Comparison of ENCODE assay signal across 12 cellular contexts in genomic region chr7:8638076-8638475, GRCh38.
DNase-seq lines count a peak whose midpoint lies in the region; ATAC-seq and TF ChIP-seq lines count a peak whose summit lies in the region.
"Had no signal": no experiment of that assay in that cellular context is flagged by ENCODE, and none has a peak within 500 bp of the region (broad histone marks: within the 10 kb centered on the region; RNA-seq: fewer than 3 reads in every experiment).

No MANE protein-coding gene starts in this region.

- H3K36me3 Mint-ChIP-seq in osteocyte (ENCODE audit: unreplicated experiment) = no peaks in the 10 kb centered on the region

- no peak overlapping the region for H2AFZ ChIP-seq in PC-3 (ENCODE audit: low read length)

- H3K9ac ChIP-seq in PC-3 (ENCODE audit: low read length) = no peak overlapping the region

- no peaks in the 10 kb centered on the region for H3K27me3 ChIP-seq in PC-3 (ENCODE audit: low read length)
- H3K27me3 ChIP-seq: vagina had no signal

- H3K4me2 ChIP-seq in PC-3 (ENCODE audit: low read length) = no peak overlapping the region

- CTCF ChIA-PET in PC-3 (lab: Charles Lee) = no interaction called here

- ATAC-seq in PC-3 = no peak
- ATAC-seq in GM19463 (IDR thresholded peaks at IDR 0.05; ENCODE audit: unreplicated experiment) = no peak
- no peak for ATAC-seq in HG03521 (IDR thresholded peaks at IDR 0.05; ENCODE audit: unreplicated experiment)

- no peak overlapping the region for H3K4me3 ChIP-seq in PC-3 (ENCODE audit: low read length)
- H3K4me3 ChIP-seq: vagina had no signal

- intact Hi-C loops in PC-3 (cut with micrococcal nuclease) = no loop called here

- no peaks in the 10 kb centered on the region for H3K4me1 ChIP-seq in PC-3 (ENCODE audit: insufficient read depth, low read length)
- H3K4me1 ChIP-seq: vagina had no signal

- H3F3A ChIP-seq in PC-3 (ENCODE audit: low read length, unreplicated experiment) = no peaks in the 10 kb centered on the region

- no peaks in the 10 kb centered on the region for H3K9me3 ChIP-seq in PC-3 (ENCODE audit: low read length)
- H3K9me3 ChIP-seq: vagina had no signal

- no peak overlapping the region for H3K27ac Mint-ChIP-seq in osteocyte (ENCODE audit: unreplicated experiment)
- H3K27ac Mint-ChIP-seq: activated CD4-positive, alpha-beta memory T cell treated with anti-CD3 and anti-CD28 coated beads, Interleukin-2, amount 10 ng/mL, durations not matched to agents 7 days and 5 days had no signal

- no peaks in the 10 kb centered on the region for H3K9me3 Mint-ChIP-seq in osteocyte (ENCODE audit: unreplicated experiment)

- H3K36me3 ChIP-seq in PC-3 (ENCODE audit: low read depth, low read length) = no peaks in the 10 kb centered on the region
- H3K36me3 ChIP-seq: vagina had no signal

- POLR2A ChIA-PET in PC-3 (lab: Charles Lee; ENCODE audit: unreplicated experiment) = no interaction called here

- no peak overlapping the region for H3K4me3 Mint-ChIP-seq in osteocyte (ENCODE audit: unreplicated experiment)
- H3K4me3 Mint-ChIP-seq: activated CD4-positive, alpha-beta memory T cell treated with anti-CD3 and anti-CD28 coated beads, Interleukin-2, amount 10 ng/mL, durations not matched to agents 7 days and 5 days had no signal

- no peaks in the 10 kb centered on the region for H3K27me3 Mint-ChIP-seq in osteocyte (ENCODE audit: unreplicated experiment)
- H3K27me3 Mint-ChIP-seq: activated CD4-positive, alpha-beta memory T cell treated with anti-CD3 and anti-CD28 coated beads, Interleukin-2, amount 10 ng/mL, durations not matched to agents 7 days and 5 days had no signal

- no peaks in the 10 kb centered on the region for H3K4me1 Mint-ChIP-seq in osteocyte (ENCODE audit: unreplicated experiment)
- H3K4me1 Mint-ChIP-seq: activated CD4-positive, alpha-beta memory T cell treated with anti-CD3 and anti-CD28 coated beads, Interleukin-2, amount 10 ng/mL, durations not matched to agents 7 days and 5 days had no signal

- no peak overlapping the region for H3K27ac ChIP-seq in PC-3 (ENCODE audit: low read length)
- H3K27ac ChIP-seq: HL-60, vagina had no signal

- BruUV-seq in PC-3 (replicated peaks; lab: Mats Ljungman, UMichigan) = no TSS peak

- H3K9me2 ChIP-seq in PC-3 (replicated peaks; ENCODE audit: low read length) = no peaks in the 10 kb centered on the region

- H4K20me1 ChIP-seq in PC-3 (ENCODE audit: low read length) = no peaks in the 10 kb centered on the region

- no peaks in the 10 kb centered on the region for H3K79me2 ChIP-seq in PC-3 (ENCODE audit: low read length)

- no peak for TF ChIP-seq CTCF in PC-3 (conservative IDR thresholded peaks at IDR 0.05; ENCODE audit: low read depth, low read length)
- TF ChIP-seq CTCF in osteocyte (IDR thresholded peaks at IDR 0.05) = no peak

- DNase-seq in HT-29 (ENCODE audit: low spot score) (peak; percentile 9), NCI-H1694 treated with DMSO at 0.1 percent for 48 hours (lab: John Stamatoyannopoulos, UW) (peak; percentile 99), PC-3 (peak; percentile 24), midbrain (lab: John Stamatoyannopoulos, UW) (peak; percentile 11), osteocyte (ENCODE audit: extremely low spot score, unreplicated experiment) (no peak)
- DNase-seq: activated CD4-positive, alpha-beta memory T cell treated with anti-CD3 and anti-CD28 coated beads, Interleukin-2, amount 10 ng/mL, durations not matched to agents 7 days and 5 days; Calu3; T-helper 1 cell had no signal
